In the genomic region with DNA sequence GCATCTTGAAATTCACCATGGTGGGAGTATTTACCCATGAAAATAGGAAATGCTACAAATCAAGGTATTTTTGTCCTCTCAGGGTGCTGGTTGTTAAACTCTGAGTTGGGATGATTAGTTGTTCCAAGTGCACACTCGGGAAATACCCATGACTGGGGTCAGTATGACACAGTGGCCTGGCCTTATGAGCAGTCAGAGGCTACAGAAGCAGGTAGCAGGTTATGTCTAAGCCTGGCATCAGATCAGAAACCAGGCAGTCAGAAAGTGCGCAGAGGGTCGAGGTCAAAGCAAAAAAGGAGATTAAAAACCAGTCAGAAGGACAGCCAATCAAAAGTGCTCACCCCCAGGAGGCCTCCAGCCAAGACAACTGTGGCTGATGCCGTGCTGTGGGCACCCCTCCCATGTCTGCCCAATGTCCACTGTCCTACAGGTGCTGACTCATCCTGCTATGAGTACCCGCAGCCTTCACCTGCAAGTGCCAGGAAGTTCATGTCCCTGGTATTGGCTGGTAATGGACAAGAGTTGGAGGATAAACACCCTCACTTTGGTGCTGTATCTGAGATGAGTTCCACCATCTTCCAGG, we compare ENCODE assay signal across 17 cellular contexts.
DNase-seq lines count a peak whose midpoint lies in the region; ATAC-seq, FAIRE-seq and TF ChIP-seq lines count a peak whose summit lies in the region.
"Had no signal": no experiment of that assay in that cellular context is flagged by ENCODE, and none has a peak within 500 bp of the region (broad histone marks: within the 10 kb centered on the region; RNA-seq: fewer than 3 reads in every experiment).

No MANE protein-coding gene starts in this region.

- SMC1A ChIA-PET in GM12878 (lab: Charles Lee; ENCODE audit: uncharacterized antibody, unreplicated experiment), result interaction anchor here (0.9 to 1.7 kb wide), 2 partner anchors 16 to 41 kb away, joined by 3 to 6 read pairs; no protein-coding TSS in a partner anchor

- in situ Hi-C loops in GM12878 (cut with MboI), result no loop called here
- in situ Hi-C loops in ACHN (cut with HindIII; ENCODE audit: low pct_ligation_motif_present, low pct_unique_long_range_greater_than_20kb, low sequenced_read_pairs), result no loop called here

- H3K36me3 ChIP-seq in GM12878 (ENCODE audit: control insufficient read depth in 2 of 2, insufficient read depth in 2 of 2, low read length in 1 of 2) (no peaks in the 10 kb centered on the region), psoas muscle (ENCODE audit: insufficient read depth in 1 of 2, low read depth in 1 of 2) (no peaks in the 10 kb centered on the region)

- no peak overlapping the region for H3K9ac ChIP-seq in GM12878 (ENCODE audit: control insufficient read depth, insufficient read depth, low read length)

- H3K79me2 ChIP-seq in GM12878 (ENCODE audit: control insufficient read depth, insufficient read depth, low read length), result no peaks in the 10 kb centered on the region

- TF ChIP-seq CTCF in A549 (IDR thresholded peaks at IDR 0.05) (no peak), GM12878 (IDR thresholded peaks at IDR 0.05 in 2 of 3, conservative IDR thresholded peaks at IDR 0.05 in 1 of 3; ENCODE audit: control insufficient read depth in 2 of 3, extremely low read depth in 1 of 3, insufficient read depth in 1 of 3, low read depth in 3 of 3, low read length in 3 of 3) (no peak), psoas muscle (IDR thresholded peaks at IDR 0.05) (no peak)

- no peaks in the 10 kb centered on the region for H4K20me1 ChIP-seq in GM12878 (ENCODE audit: control insufficient read depth, insufficient read depth)

- H3K27ac ChIP-seq in A549 (no peak overlapping the region), GM12878 (ENCODE audit: control insufficient read depth, insufficient read depth) (no peak overlapping the region), psoas muscle (no peak overlapping the region)

- H3K4me1 ChIP-seq in A549, result 0 out of 3 replicates have a peak, but pooled peaks cover 7% of the 10 kb centered on the region
- no peaks in the 10 kb centered on the region for H3K4me1 ChIP-seq in GM12878 (ENCODE audit: control insufficient read depth, insufficient read depth, low read length)
- no peaks in the 10 kb centered on the region for H3K4me1 ChIP-seq in psoas muscle

- ATAC-seq in A549, result peak in 1 of 2 experiments; percentile 29; a peak in 3 of 6 replicates
- ATAC-seq in GM12878, result peak; percentile 33; the same call in 1 of the 3 replicates
- ATAC-seq in psoas muscle, result peak in 3 of 4 donors; percentile 51 to 90 (median 67)

- WGBS in A549 (ENCODE audit: missing lambda C conversion rate), result 20% methylated on average over 5 of the region's 5 CpGs
- WGBS in GM12878 (ENCODE audit: insufficient coverage, insufficient replicate concordance, low lambda C conversion rate, missing lambda C conversion rate), result 25% methylated on average over 5 of the region's 5 CpGs
- WGBS in psoas muscle, 3 donors, result 57 to 65% (median 59%) methylated on average over 5 of the region's 5 CpGs

- TF ChIP-seq RAD21 in A549 (conservative IDR thresholded peaks at IDR 0.05 in 1 of 2, IDR thresholded peaks at IDR 0.05 in 1 of 2) (no peak), GM12878 (IDR thresholded peaks at IDR 0.05; ENCODE audit: insufficient read depth, low read depth, low read length) (no peak)

- H2AFZ ChIP-seq in GM12878 (ENCODE audit: control insufficient read depth, low read depth, low read length), result no peak overlapping the region

- H3K27me3 ChIP-seq in GM12878 (replicated peaks in 1 of 2; ENCODE audit: control insufficient read depth in 2 of 2, insufficient read depth in 2 of 2, low read length in 1 of 2) (no peaks in the 10 kb centered on the region), psoas muscle (ENCODE audit: insufficient read depth in 3 of 3, low read length in 2 of 3) (no peaks in the 10 kb centered on the region)

- H3K4me2 ChIP-seq in A549 (0 out of 3 replicates have a peak overlapping the region, but pooled peaks have one; percentile 22), GM12878 (ENCODE audit: control insufficient read depth, insufficient read depth) (no peak overlapping the region)

- DNase-seq in A549 (ENCODE audit: low read depth in 1 of 2, low spot score in 1 of 2), result peak in 1 of 2 experiments; percentile 18
- peak; percentile 32 for DNase-seq in LoVo (ENCODE audit: low spot score)
- no peak for DNase-seq in GM12878 (ENCODE audit: low read depth, low spot score)
- no peak for DNase-seq in psoas muscle
- no peak for DNase-seq in inferior parietal cortex (ENCODE audit: extremely low spot score)
- no peak for DNase-seq in NCI-H146 treated with DMSO at 0.1 percent for 48 hours (lab: John Stamatoyannopoulos, UW; ENCODE audit: unreplicated experiment)
- DNase-seq in ACHN, result no peak
- DNase-seq: CD4-positive, CD25-positive, alpha-beta regulatory T cell; GF-D8; Karpas-422; MV-4-11; NCI-H1436; NCI-H2081; NCI-H226; SIG-M5 had no signal

- intact Hi-C loops in GM12878 (cut with micrococcal nuclease; ENCODE audit: unreplicated experiment), result no loop called here
- intact Hi-C loops in psoas muscle (cut with DNase I), result no loop called here

- peaks cover 9% of the 10 kb centered on the region; the same call in 1 of the 3 replicates for H3K9me3 ChIP-seq in A549
- H3K9me3 ChIP-seq in GM12878 (replicated peaks; ENCODE audit: control insufficient read depth, insufficient read depth, low read length), result no peaks in the 10 kb centered on the region; the same call in 2 of the 3 replicates
- no peaks in the 10 kb centered on the region for H3K9me3 ChIP-seq in psoas muscle

- TF ChIP-seq POLR2A in A549 (IDR thresholded peaks at IDR 0.05; ENCODE audit: low read length), result no peak
- TF ChIP-seq POLR2A in GM12878 (IDR thresholded peaks at IDR 0.05; ENCODE audit: low read depth, low read length), result no peak

- H3K4me3 ChIP-seq in A549 (no peak overlapping the region), GM12878 (no peak overlapping the region), psoas muscle (no peak overlapping the region)

- RAD21 ChIA-PET in GM12878 (lab: Charles Lee; ENCODE audit: unreplicated experiment), result no interaction called here

- CTCF ChIA-PET in A549 (lab: Yijun Ruan, JAX), result no interaction called here
- CTCF ChIA-PET in GM12878 (lab: Yijun Ruan, JAX), result no interaction called here

- FAIRE-seq in A549 (lab: Jason Lieb, UNC), result no peak
- FAIRE-seq in GM12878 (lab: Jason Lieb, UNC), result no peak
- FAIRE-seq: D721Med, RCC 7860 had no signal

- POLR2A ChIA-PET in A549 (lab: Yijun Ruan, JAX), result no interaction called here
- POLR2A ChIA-PET in GM12878 (lab: Charles Lee), result no interaction called here

- TF ChIP-seq EP300 in A549 (IDR thresholded peaks at IDR 0.05) (no peak), GM12878 (IDR thresholded peaks at IDR 0.05; ENCODE audit: borderline replicate concordance in 1 of 2, control insufficient read depth in 1 of 2, low read depth in 2 of 2, low read length in 2 of 2) (no peak)

- no TSS peak for BruUV-seq in GM12878 (replicated peaks; lab: Mats Ljungman, UMichigan)

TF ChIP-seq in A549, 52 proteins besides CTCF, POLR2A, EP300 and RAD21:
- no peak for TF ChIP-seq BHLHE40 (IDR thresholded peaks at IDR 0.05; ENCODE audit: low read depth, low read length)
- no peak for TF ChIP-seq HOXB5 (CRISPR knock-in tag; IDR thresholded peaks at IDR 0.05)
- TF ChIP-seq MAFK (IDR thresholded peaks at IDR 0.05; ENCODE audit: partially characterized antibody), result peak; percentile 17

TF ChIP-seq in GM12878, 131 proteins besides CTCF, POLR2A, EP300 and RAD21 (continues in another document):
- TF ChIP-seq ZNF217 (IDR thresholded peaks at IDR 0.05), result no peak
- TF ChIP-seq, protein P1, sequence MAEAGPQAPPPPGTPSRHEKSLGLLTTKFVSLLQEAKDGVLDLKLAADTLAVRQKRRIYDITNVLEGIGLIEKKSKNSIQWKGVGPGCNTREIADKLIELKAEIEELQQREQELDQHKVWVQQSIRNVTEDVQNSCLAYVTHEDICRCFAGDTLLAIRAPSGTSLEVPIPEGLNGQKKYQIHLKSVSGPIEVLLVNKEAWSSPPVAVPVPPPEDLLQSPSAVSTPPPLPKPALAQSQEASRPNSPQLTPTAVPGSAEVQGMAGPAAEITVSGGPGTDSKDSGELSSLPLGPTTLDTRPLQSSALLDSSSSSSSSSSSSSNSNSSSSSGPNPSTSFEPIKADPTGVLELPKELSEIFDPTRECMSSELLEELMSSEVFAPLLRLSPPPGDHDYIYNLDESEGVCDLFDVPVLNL (IDR thresholded peaks at IDR 0.05; ENCODE audit: low read depth, low read length), result no peak
- no peak for TF ChIP-seq IKZF2 (IDR thresholded peaks at IDR 0.05)
- TF ChIP-seq MTA2 (IDR thresholded peaks at IDR 0.05; ENCODE audit: low read depth), result no peak
- TF ChIP-seq ASH2L (IDR thresholded peaks at IDR 0.05; ENCODE audit: borderline replicate concordance, low read depth), result no peak
- TF ChIP-seq BACH1 (IDR thresholded peaks at IDR 0.05; ENCODE audit: borderline replicate concordance), result no peak
- TF ChIP-seq TARDBP (IDR thresholded peaks at IDR 0.05; ENCODE audit: borderline replicate concordance), result no peak
- TF ChIP-seq, protein P2, sequence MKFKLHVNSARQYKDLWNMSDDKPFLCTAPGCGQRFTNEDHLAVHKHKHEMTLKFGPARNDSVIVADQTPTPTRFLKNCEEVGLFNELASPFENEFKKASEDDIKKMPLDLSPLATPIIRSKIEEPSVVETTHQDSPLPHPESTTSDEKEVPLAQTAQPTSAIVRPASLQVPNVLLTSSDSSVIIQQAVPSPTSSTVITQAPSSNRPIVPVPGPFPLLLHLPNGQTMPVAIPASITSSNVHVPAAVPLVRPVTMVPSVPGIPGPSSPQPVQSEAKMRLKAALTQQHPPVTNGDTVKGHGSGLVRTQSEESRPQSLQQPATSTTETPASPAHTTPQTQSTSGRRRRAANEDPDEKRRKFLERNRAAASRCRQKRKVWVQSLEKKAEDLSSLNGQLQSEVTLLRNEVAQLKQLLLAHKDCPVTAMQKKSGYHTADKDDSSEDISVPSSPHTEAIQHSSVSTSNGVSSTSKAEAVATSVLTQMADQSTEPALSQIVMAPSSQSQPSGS (IDR thresholded peaks at IDR 0.05; ENCODE audit: low read length), result no peak
- TF ChIP-seq SMAD1 (IDR thresholded peaks at IDR 0.05; ENCODE audit: low read depth, partially characterized antibody), result no peak
- TF ChIP-seq JUNB (IDR thresholded peaks at IDR 0.05), result no peak
- TF ChIP-seq SP1 (IDR thresholded peaks at IDR 0.05; ENCODE audit: low read depth, low read length), result no peak
- TF ChIP-seq, protein P3, sequence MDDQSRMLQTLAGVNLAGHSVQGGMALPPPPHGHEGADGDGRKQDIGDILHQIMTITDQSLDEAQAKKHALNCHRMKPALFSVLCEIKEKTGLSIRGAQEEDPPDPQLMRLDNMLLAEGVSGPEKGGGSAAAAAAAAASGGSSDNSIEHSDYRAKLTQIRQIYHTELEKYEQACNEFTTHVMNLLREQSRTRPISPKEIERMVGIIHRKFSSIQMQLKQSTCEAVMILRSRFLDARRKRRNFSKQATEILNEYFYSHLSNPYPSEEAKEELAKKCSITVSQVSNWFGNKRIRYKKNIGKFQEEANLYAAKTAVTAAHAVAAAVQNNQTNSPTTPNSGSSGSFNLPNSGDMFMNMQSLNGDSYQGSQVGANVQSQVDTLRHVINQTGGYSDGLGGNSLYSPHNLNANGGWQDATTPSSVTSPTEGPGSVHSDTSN (IDR thresholded peaks at IDR 0.05; ENCODE audit: insufficient replicate concordance, low read depth, low read length), result no peak
